ENCODE assay signal across 12 cellular contexts in genomic region chr3:156341831-156342416, GRCh38.
DNase-seq lines count a peak whose midpoint lies in the region; ATAC-seq and TF ChIP-seq lines count a peak whose summit lies in the region.
"Had no signal": no experiment of that assay in that cellular context is flagged by ENCODE, and none has a peak within 500 bp of the region (broad histone marks: within the 10 kb centered on the region; RNA-seq: fewer than 3 reads in every experiment).

No MANE protein-coding gene starts in this region.

- CTCF ChIA-PET in Panc1 (lab: Charles Lee), result interaction anchor here (0.6 kb wide), 1 partner anchor 1230 kb away, joined by 3 read pairs; no protein-coding TSS in a partner anchor

- TF ChIP-seq CTCF in Panc1 (IDR thresholded peaks at IDR 0.05), result 0 out of 2 replicates have a peak, but pooled peaks have one; percentile 4

- intact Hi-C loops in Panc1 (cut with micrococcal nuclease; ENCODE audit: unreplicated experiment), result no loop called here

- no peak overlapping the region for H3K4me3 ChIP-seq in Panc1 (ENCODE audit: low read depth in 2 of 2, low read length in 2 of 2)
- H3K4me3 ChIP-seq: upper lobe of right lung had no signal

- BruUV-seq in Panc1 (replicated peaks; lab: Mats Ljungman, UMichigan), result no TSS peak

- POLR2A ChIA-PET in Panc1 (lab: Charles Lee), result no interaction called here

- ATAC-seq in GM18508 (IDR thresholded peaks at IDR 0.05; ENCODE audit: insufficient read depth, unreplicated experiment) (peak; percentile 98), GM21390 (IDR thresholded peaks at IDR 0.05; ENCODE audit: unreplicated experiment) (peak; percentile 100), HG03066 (IDR thresholded peaks at IDR 0.05; ENCODE audit: low read depth, unreplicated experiment) (peak; percentile 100), Panc1 (no peak)
- ATAC-seq: upper lobe of right lung had no signal

- H3K27ac ChIP-seq in Panc1 (ENCODE audit: low read length), result no peak overlapping the region
- H3K27ac ChIP-seq: upper lobe of right lung had no signal

- no peaks in the 10 kb centered on the region for H3K36me3 ChIP-seq in Panc1 (ENCODE audit: control insufficient read depth, insufficient read depth, low read length)
- H3K36me3 ChIP-seq: upper lobe of right lung had no signal

- H3K4me1 ChIP-seq in Panc1 (ENCODE audit: control insufficient read depth, insufficient read depth, low read length), result no peaks in the 10 kb centered on the region
- H3K4me1 ChIP-seq: upper lobe of right lung had no signal

- H3K9me3 ChIP-seq in Panc1 (ENCODE audit: control insufficient read depth, insufficient read depth, low read depth, low read length), result no peaks in the 10 kb centered on the region
- H3K9me3 ChIP-seq: upper lobe of right lung had no signal

- H3K27me3 ChIP-seq in Panc1 (ENCODE audit: control insufficient read depth, insufficient read depth, low read length), result peaks cover 12% of the 10 kb centered on the region; the same call in 1 of the 2 replicates
- H3K27me3 ChIP-seq: upper lobe of right lung had no signal

- no peak for DNase-seq in Panc1 (ENCODE audit: low read depth, low spot score)
- no peak for DNase-seq in HUDEP-2 (lab: John Stamatoyannopoulos, UW; ENCODE audit: unreplicated experiment in 76 of 76)
- DNase-seq in ureter (ENCODE audit: low spot score), result no peak
- no peak for DNase-seq in activated CD4-positive, CD25-positive, alpha-beta regulatory T cell (lab: John Stamatoyannopoulos, UW)
- DNase-seq in stimulated activated CD4-positive, alpha-beta T cell treated with anti-CD3 and anti-CD28 coated beads, Interleukin-15, amount 100 ng/mL, for 24 hours, result no peak
- DNase-seq: activated effector memory CD4-positive, alpha-beta T cell treated with Interleukin-2 at 50 U/mL for 16 hours; COR-L47; nephron progenitor cell; upper lobe of right lung had no signal

- in situ Hi-C loops in Panc1 (cut with HindIII; ENCODE audit: low pct_unique_long_range_greater_than_20kb, low sequenced_read_pairs), result no loop called here
